In genomic region chr21:43321611-43322010, GRCh38 we compare ENCODE assay signal across 17 cellular contexts.
A peak's percentile ranks its signal among the peaks of the same experiment; 100 is the strongest.
DNase-seq lines count a peak whose midpoint lies in the region; ATAC-seq and TF ChIP-seq lines count a peak whose summit lies in the region.
"Had no signal": no experiment of that assay in that cellular context is flagged by ENCODE, and none has a peak within 500 bp of the region (broad histone marks: within the 10 kb centered on the region; RNA-seq: fewer than 3 reads in every experiment).

No MANE protein-coding gene starts in this region.

- H3K9me3 ChIP-seq in Caco-2, result peaks cover 10% of the 10 kb centered on the region

- no peaks in the 10 kb centered on the region for H3K27me3 Mint-ChIP-seq in activated naive CD8-positive, alpha-beta T cell treated with anti-CD3 and anti-CD28 coated beads, Interleukin-2, amount 10 ng/mL, durations not matched to agents 7 days and 5 days
- H3K27me3 Mint-ChIP-seq in activated naive CD8-positive, alpha-beta T cell treated with anti-CD3 and anti-CD28 coated beads for 36 hours, result no peaks in the 10 kb centered on the region
- no peaks in the 10 kb centered on the region for H3K27me3 Mint-ChIP-seq in Caco-2 (ENCODE audit: insufficient read depth, unreplicated experiment)
- H3K27me3 Mint-ChIP-seq in brain, result peaks cover 3% of the 10 kb centered on the region

- intact Hi-C loops in Caco-2 (cut with micrococcal nuclease; ENCODE audit: unreplicated experiment), result no loop called here

- peaks cover 11% of the 10 kb centered on the region for H3K9me3 Mint-ChIP-seq in activated naive CD8-positive, alpha-beta T cell treated with anti-CD3 and anti-CD28 coated beads, Interleukin-2, amount 10 ng/mL, durations not matched to agents 7 days and 5 days
- no peaks in the 10 kb centered on the region for H3K9me3 Mint-ChIP-seq in activated naive CD8-positive, alpha-beta T cell treated with anti-CD3 and anti-CD28 coated beads for 36 hours
- H3K9me3 Mint-ChIP-seq in Caco-2 (ENCODE audit: unreplicated experiment) (peaks cover 9% of the 10 kb centered on the region), brain (peaks cover 7 to 19% (median 14%) of the 10 kb centered on the region in 5 experiments)

- peaks cover 7% of the 10 kb centered on the region for H3K36me3 Mint-ChIP-seq in activated naive CD8-positive, alpha-beta T cell treated with anti-CD3 and anti-CD28 coated beads, Interleukin-2, amount 10 ng/mL, durations not matched to agents 7 days and 5 days
- H3K36me3 Mint-ChIP-seq in activated naive CD8-positive, alpha-beta T cell treated with anti-CD3 and anti-CD28 coated beads for 36 hours, result no peaks in the 10 kb centered on the region
- H3K36me3 Mint-ChIP-seq in Caco-2 (ENCODE audit: insufficient read depth, unreplicated experiment), result peaks cover 6% of the 10 kb centered on the region
- H3K36me3 Mint-ChIP-seq in brain, result no peaks in the 10 kb centered on the region
- H3K36me3 Mint-ChIP-seq: CD8-positive, alpha-beta T cell had no signal

- CTCF ChIA-PET in Caco-2 (lab: Charles Lee), result no interaction called here

- no peak overlapping the region for H3K4me3 Mint-ChIP-seq in activated naive CD8-positive, alpha-beta T cell treated with anti-CD3 and anti-CD28 coated beads, Interleukin-2, amount 10 ng/mL, durations not matched to agents 7 days and 5 days
- H3K4me3 Mint-ChIP-seq in activated naive CD8-positive, alpha-beta T cell treated with anti-CD3 and anti-CD28 coated beads for 36 hours, result no peak overlapping the region
- H3K4me3 Mint-ChIP-seq in Caco-2 (ENCODE audit: unreplicated experiment), result no peak overlapping the region
- H3K4me3 Mint-ChIP-seq in brain, result no peak overlapping the region
- H3K4me3 Mint-ChIP-seq: CD8-positive, alpha-beta T cell had no signal

- H3K27ac Mint-ChIP-seq in activated naive CD8-positive, alpha-beta T cell treated with anti-CD3 and anti-CD28 coated beads, Interleukin-2, amount 10 ng/mL, durations not matched to agents 7 days and 5 days, result peak overlapping the region; percentile 61
- H3K27ac Mint-ChIP-seq in activated naive CD8-positive, alpha-beta T cell treated with anti-CD3 and anti-CD28 coated beads for 36 hours, result no peak overlapping the region
- H3K27ac Mint-ChIP-seq in Caco-2 (ENCODE audit: unreplicated experiment) (peak overlapping the region; percentile 72), brain (peak overlapping the region in 4 of 5 experiments; percentile 71 to 98 (median 80))
- H3K27ac Mint-ChIP-seq: CD8-positive, alpha-beta T cell had no signal

- no TSS peak for BruUV-seq in Caco-2 (replicated peaks; lab: Mats Ljungman, UMichigan)

- no peak for DNase-seq in activated naive CD8-positive, alpha-beta T cell treated with anti-CD3 and anti-CD28 coated beads, Interleukin-2, amount 10 ng/mL, durations not matched to agents 7 days and 5 days
- no peak for DNase-seq in activated naive CD8-positive, alpha-beta T cell treated with anti-CD3 and anti-CD28 coated beads for 36 hours
- DNase-seq in Caco-2 (no peak), hepatic stellate cell (ENCODE audit: low spot score) (no peak)
- DNase-seq in stimulated activated CD4-positive, alpha-beta T cell treated with anti-CD3 and anti-CD28 coated beads, Interleukin-12 subunit alpha, Interleukin-12 subunit beta, amount 100 ng/mL, for 4 hours, result no peak
- DNase-seq: AML-193; CD8-positive, alpha-beta T cell; DMS 273 treated with DMSO at 0.1 percent for 48 hours; DMS53; DND-41; GOT3; H7 had no signal

- POLR2A ChIA-PET in activated naive CD8-positive, alpha-beta T cell treated with anti-CD3 and anti-CD28 coated beads, Interleukin-2, amount 10 ng/mL, durations not matched to agents 7 days and 5 days (lab: Charles Lee), result no interaction called here
- POLR2A ChIA-PET in Caco-2 (lab: Charles Lee), result interaction anchor here (1.0 to 2.6 kb wide), 2 partner anchors 11 to 12 kb away, joined by 3 to 11 read pairs; no protein-coding TSS in a partner anchor

- ATAC-seq in activated naive CD8-positive, alpha-beta T cell treated with anti-CD3 and anti-CD28 coated beads, Interleukin-2, amount 10 ng/mL, durations not matched to agents 7 days and 5 days (ENCODE audit: low read depth), result no peak
- ATAC-seq in HG02623 (IDR thresholded peaks at IDR 0.05; ENCODE audit: unreplicated experiment), result no peak
- ATAC-seq: A549; CD8-positive, alpha-beta T cell; HCT116 had no signal

- TF ChIP-seq CTCF in Caco-2 (IDR thresholded peaks at IDR 0.05; ENCODE audit: insufficient read depth in 1 of 2, low read depth in 1 of 2, low read length in 1 of 2, severe bottlenecking in 1 of 2, unreplicated experiment in 1 of 2) (no peak), brain (conservative IDR thresholded peaks at IDR 0.05) (no peak)

- H3K4me3 ChIP-seq in Caco-2 (ENCODE audit: low read depth, low read length), result no peak overlapping the region
- H3K4me3 ChIP-seq: A549, GM12878 had no signal

- H3K27me3 ChIP-seq in Caco-2 (replicated peaks; ENCODE audit: control insufficient read depth, insufficient read depth, low read length), result no peaks in the 10 kb centered on the region

- H3K4me1 Mint-ChIP-seq in activated naive CD8-positive, alpha-beta T cell treated with anti-CD3 and anti-CD28 coated beads, Interleukin-2, amount 10 ng/mL, durations not matched to agents 7 days and 5 days, result peaks cover 15% of the 10 kb centered on the region
- H3K4me1 Mint-ChIP-seq in activated naive CD8-positive, alpha-beta T cell treated with anti-CD3 and anti-CD28 coated beads for 36 hours, result peaks cover 6% of the 10 kb centered on the region
- H3K4me1 Mint-ChIP-seq in Caco-2 (ENCODE audit: low read depth, unreplicated experiment) (no peaks in the 10 kb centered on the region), brain (peaks cover 60% of the 10 kb centered on the region)

- peaks cover 32% of the 10 kb centered on the region for H3K4me1 ChIP-seq in Caco-2

- H3K36me3 ChIP-seq in Caco-2 (ENCODE audit: control insufficient read depth, insufficient read depth, low read length), result no peaks in the 10 kb centered on the region
